9 cellular contexts compared by ENCODE assay signal in genomic region chr19:57907394-57907793, GRCh38.
"Had no signal": no experiment of that assay in that cellular context is flagged by ENCODE, and none has a peak within 500 bp of the region (broad histone marks: within the 10 kb centered on the region; RNA-seq: fewer than 3 reads in every experiment).

No MANE protein-coding gene starts in this region.

- H3K4me1 ChIP-seq: HAP-1 had no signal

- H3K9me3 ChIP-seq: HAP-1 had no signal

- H3K9ac ChIP-seq: GM23248 had no signal

- H3K27ac ChIP-seq: GM23248 had no signal

- DNase-seq: GM23248, GOT3, H7, H9, HCEC 1CT, HFFc6 had no signal

- ATAC-seq: GM23338, HCT116 had no signal

- H3K4me2 ChIP-seq: GM23338 had no signal

- H3K4me3 ChIP-seq: GM23248, GM23338, HAP-1 had no signal
